Comparison of ENCODE assay signal across 21 cellular contexts in the genomic region with DNA sequence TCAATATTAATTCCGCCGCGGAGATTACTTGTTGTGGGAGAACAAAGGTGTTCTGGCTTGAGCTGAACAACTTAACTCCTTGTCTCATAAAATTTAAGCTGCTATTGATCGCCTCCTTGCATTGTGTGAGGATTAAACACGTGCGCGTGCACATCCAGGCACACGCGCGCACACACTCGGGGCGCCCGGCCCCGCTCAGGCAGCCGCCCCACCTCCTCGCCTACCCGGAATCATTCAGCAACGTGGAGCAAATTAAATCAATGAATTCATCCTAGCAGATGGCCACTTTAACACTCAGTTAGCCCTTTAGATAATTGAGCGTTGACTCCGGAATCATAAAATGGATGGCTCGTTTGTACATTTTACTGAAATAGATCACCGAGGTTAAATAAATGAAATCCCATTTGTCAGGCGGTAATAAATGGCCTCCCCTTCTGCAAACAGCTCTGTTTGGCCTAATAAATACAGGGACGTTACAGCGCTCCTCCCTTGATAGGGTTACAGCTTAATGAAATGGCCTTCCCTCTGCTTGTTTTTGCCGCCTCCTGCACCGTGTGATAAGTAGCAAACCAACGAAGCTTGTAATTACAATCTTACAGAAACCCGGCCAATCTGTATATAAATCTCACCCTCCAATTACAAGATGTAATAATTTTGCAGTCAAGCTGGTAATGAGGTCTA.
A peak's percentile ranks its signal among the peaks of the same experiment; 100 is the strongest.
DNase-seq lines count a peak whose midpoint lies in the region; ATAC-seq and TF ChIP-seq lines count a peak whose summit lies in the region.
"Had no signal": no experiment of that assay in that cellular context is flagged by ENCODE, and none has a peak within 500 bp of the region (broad histone marks: within the 10 kb centered on the region; RNA-seq: fewer than 3 reads in every experiment).

No MANE protein-coding gene starts in this region.

- H3K36me3 ChIP-seq in neural progenitor cell, result no peaks in the 10 kb centered on the region
- no peaks in the 10 kb centered on the region for H3K36me3 ChIP-seq in gastroesophageal sphincter
- H3K36me3 ChIP-seq: BLaER1, breast epithelium, SJCRH30 had no signal

- H3K27ac Mint-ChIP-seq in neural progenitor cell, result no peak overlapping the region
- H3K27ac Mint-ChIP-seq: activated naive CD4-positive, alpha-beta T cell treated with anti-CD3 and anti-CD28 coated beads for 36 hours; naive thymus-derived CD8-positive, alpha-beta T cell; WTC11 had no signal

- H3K4me2 ChIP-seq in neural progenitor cell, result no peak overlapping the region
- H3K4me2 ChIP-seq: BLaER1, smooth muscle cell had no signal

- DNase-seq in DMS153 treated with DMSO at 0.1 percent for 48 hours (lab: John Stamatoyannopoulos, UW; ENCODE audit: unreplicated experiment) (peak; percentile 95), NCI-H1105 treated with DMSO at 0.1 percent for 48 hours (lab: John Stamatoyannopoulos, UW) (peak; percentile 93), NCI-H774 (lab: John Stamatoyannopoulos, UW) (peak; percentile 60), neural progenitor cell (ENCODE audit: low spot score) (peak; percentile 59), EL (no peak)
- DNase-seq in activated naive CD4-positive, alpha-beta T cell (lab: John Stamatoyannopoulos, UW), result no peak
- DNase-seq: activated naive CD4-positive, alpha-beta T cell treated with anti-CD3 and anti-CD28 coated beads for 36 hours; amniotic stem cell; DND-41; KBM-7; midbrain; naive thymus-derived CD8-positive, alpha-beta T cell; SJCRH30; stimulated activated CD4-positive, alpha-beta T cell treated with anti-CD3 and anti-CD28 coated beads, Interleukin-2, amount 100 ng/mL, for 24 hours; substantia nigra had no signal

- peaks cover 2% of the 10 kb centered on the region for H3K36me3 Mint-ChIP-seq in neural progenitor cell
- H3K36me3 Mint-ChIP-seq: naive thymus-derived CD8-positive, alpha-beta T cell; WTC11 had no signal

- 61 to 69% methylated on average over 9 to 22 of the region's 29 CpGs for WGBS in gastroesophageal sphincter (ENCODE audit: low coverage in 1 of 2), 2 donors

- peaks cover 14% of the 10 kb centered on the region for H3K4me1 Mint-ChIP-seq in neural progenitor cell
- H3K4me1 Mint-ChIP-seq: naive thymus-derived CD8-positive, alpha-beta T cell; WTC11 had no signal

- H3K4me3 ChIP-seq in neural progenitor cell (no peak overlapping the region), gastroesophageal sphincter (no peak overlapping the region)
- H3K4me3 ChIP-seq: BLaER1, breast epithelium, SJCRH30, smooth muscle cell had no signal

- peaks cover 7% of the 10 kb centered on the region for H3K27me3 Mint-ChIP-seq in neural progenitor cell (ENCODE audit: insufficient read depth, low read depth)

- no peak for TF ChIP-seq CTCF in neural progenitor cell (IDR thresholded peaks at IDR 0.05)
- TF ChIP-seq CTCF in gastroesophageal sphincter (IDR thresholded peaks at IDR 0.05), result no peak

- no peak overlapping the region for H3K4me3 Mint-ChIP-seq in neural progenitor cell
- H3K4me3 Mint-ChIP-seq: activated naive CD4-positive, alpha-beta T cell treated with anti-CD3 and anti-CD28 coated beads for 36 hours; naive thymus-derived CD8-positive, alpha-beta T cell; WTC11 had no signal

- no peak for TF ChIP-seq POLR2A in gastroesophageal sphincter (IDR thresholded peaks at IDR 0.05)

- H2AFZ ChIP-seq in neural progenitor cell (replicated peaks), result no peak overlapping the region

- H3K9me3 Mint-ChIP-seq in neural progenitor cell, result peaks cover 6% of the 10 kb centered on the region
- H3K9me3 Mint-ChIP-seq: activated naive CD4-positive, alpha-beta T cell treated with anti-CD3 and anti-CD28 coated beads for 36 hours had no signal

- H3K4me1 ChIP-seq in neural progenitor cell (peaks cover 14% of the 10 kb centered on the region), gastroesophageal sphincter (no peaks in the 10 kb centered on the region)
- H3K4me1 ChIP-seq: BLaER1, breast epithelium, SJCRH30 had no signal

- no peaks in the 10 kb centered on the region for H3K79me2 ChIP-seq in neural progenitor cell (ENCODE audit: low read depth)

- H3K27me3 ChIP-seq in neural progenitor cell (no peaks in the 10 kb centered on the region), gastroesophageal sphincter (no peaks in the 10 kb centered on the region)
- H3K27me3 ChIP-seq: BLaER1, breast epithelium, SJCRH30 had no signal

- H3K27ac ChIP-seq in neural progenitor cell (no peak overlapping the region), gastroesophageal sphincter (no peak overlapping the region)
- H3K27ac ChIP-seq: BLaER1, breast epithelium, SJCRH30 had no signal

- no peak for ATAC-seq in gastroesophageal sphincter
- no peak for ATAC-seq in HG02970 (IDR thresholded peaks at IDR 0.05; ENCODE audit: low FRiP score, unreplicated experiment)
- ATAC-seq: naive thymus-derived CD8-positive, alpha-beta T cell; WTC11 had no signal

- no peaks in the 10 kb centered on the region for H4K20me1 ChIP-seq in neural progenitor cell (ENCODE audit: low read depth)
- H4K20me1 ChIP-seq: BLaER1 had no signal

- no peaks in the 10 kb centered on the region for H3K9me3 ChIP-seq in neural progenitor cell (ENCODE audit: low read depth)
- H3K9me3 ChIP-seq in gastroesophageal sphincter, result peaks cover 0 to 8% (median 0%) of the 10 kb centered on the region in 3 donors
- H3K9me3 ChIP-seq: breast epithelium, SJCRH30 had no signal

- TF ChIP-seq EP300 in gastroesophageal sphincter (IDR thresholded peaks at IDR 0.05), result no peak

- no peak overlapping the region for H3K9ac ChIP-seq in neural progenitor cell
- H3K9ac ChIP-seq: BLaER1 had no signal

- no peaks in the 10 kb centered on the region for H3F3A ChIP-seq in neural progenitor cell (ENCODE audit: low read depth)

Comparison
In these comparisons a context has a peak if more than half of its experiments do, and no peak if none do; other contexts are left out.
1. DNase-seq: peak in DMS153 treated with DMSO at 0.1 percent for 48 hours (single experiment), NCI-H1105 treated with DMSO at 0.1 percent for 48 hours (single experiment), NCI-H774 (single experiment) and neural progenitor cell (single experiment); none in EL (single experiment) and activated naive CD4-positive, alpha-beta T cell (0 of 4).